ENCODE assay signal across 23 cellular contexts in genomic region chr3:194421-194820, GRCh38. TPM values are rescaled to one million over a fixed set of nuclear protein-coding genes. Genes with fewer than 3 reads are reported as not detected.
"Had no signal": no experiment of that assay in that cellular context is flagged by ENCODE, and none has a peak within 500 bp of the region (broad histone marks: within the 10 kb centered on the region; RNA-seq: fewer than 3 reads in every experiment).

No MANE protein-coding gene starts in this region.

- DNase-seq: Kasumi-1, MM.1S, NCI-H1092 treated with DMSO at 0.1 percent for 48 hours, NCI-H1436, NCI-H187, NCI-H2029, NCI-H2081 treated with DMSO at 0.1 percent for 48 hours, NCI-H2171, NCI-H226, NCI-H446, NCI-H510A, NCI-H524 treated with DMSO at 0.1 percent for 48 hours, NCI-H69, NCI-H774, Right ventricle myocardium superior, RPMI8226, SJCRH30 had no signal

- H3K9ac ChIP-seq: KMS-11 had no signal

- H3K9me3 Mint-ChIP-seq: IgD-negative memory B cell had no signal

- H3K4me2 ChIP-seq: KMS-11 had no signal

- H3K27ac Mint-ChIP-seq: IgD-negative memory B cell had no signal

- H3K27ac ChIP-seq: HL-60, KMS-11, SJCRH30 had no signal

- H3K27me3 ChIP-seq: SJCRH30 had no signal

- H3K4me1 ChIP-seq: SJCRH30 had no signal

- H3K9me3 ChIP-seq: SJCRH30 had no signal

- ATAC-seq: K562, SK-N-SH treated with all-trans-retinoic acid at 6 μM for 48 hours had no signal

- H3K4me3 ChIP-seq: K562, SJCRH30 had no signal

- H3K36me3 ChIP-seq: SJCRH30 had no signal

RNA-seq across cellular contexts. Expression of gene CHL1, which starts 2.1 kb away (rescaled TPM):
- total RNA-seq: M059J, SJCRH30 had no signal
- polyA plus RNA-seq: K562 had no signal
